10 cellular contexts compared by ENCODE assay signal in genomic region chr2:233387225-233387624, GRCh38. TPM values are rescaled to one million over a fixed set of nuclear protein-coding genes. Genes with fewer than 3 reads are reported as not detected.
DNase-seq lines count a peak whose midpoint lies in the region; ATAC-seq and TF ChIP-seq lines count a peak whose summit lies in the region.
"Had no signal": no experiment of that assay in that cellular context is flagged by ENCODE, and none has a peak within 500 bp of the region (broad histone marks: within the 10 kb centered on the region; RNA-seq: fewer than 3 reads in every experiment).

No MANE protein-coding gene starts in this region.

- H3K9me2 ChIP-seq in OCI-LY7 (ENCODE audit: insufficient read depth, low read length), result no peaks in the 10 kb centered on the region

- peak overlapping the region; percentile 19; the same call in 1 of the 2 replicates for H3K23ac ChIP-seq in IMR-90 (ENCODE audit: low read depth, low read length)

- CTCF ChIA-PET in IMR-90 (lab: Yijun Ruan, JAX), result no interaction called here
- CTCF ChIA-PET in OCI-LY7 (lab: Charles Lee; ENCODE audit: unreplicated experiment), result interaction anchor here (1.4 kb wide), 1 partner anchor 17 kb away, joined by 3 read pairs; no protein-coding TSS in a partner anchor

- ATAC-seq in IMR-90 (ENCODE audit: low read depth) (peak; percentile 6), body of pancreas (no peak), right lobe of liver (no peak), GM21786 (IDR thresholded peaks at IDR 0.05; ENCODE audit: unreplicated experiment) (no peak)

- H4K20me1 ChIP-seq in IMR-90 (ENCODE audit: insufficient read depth, low read length) (peaks cover 8% of the 10 kb centered on the region; the same call in 1 of the 2 replicates), OCI-LY7 (ENCODE audit: insufficient read depth, low read length) (no peaks in the 10 kb centered on the region; the same call in 1 of the 2 replicates)

- dilution Hi-C loops in IMR-90 (cut with HindIII; ENCODE audit: low sequenced_read_pairs, unreplicated experiment), result no loop called here

- H4K91ac ChIP-seq in IMR-90 (ENCODE audit: insufficient read depth, low read depth, low read length), result peak overlapping the region; percentile 45

- peak overlapping the region; percentile 35 for H2AK9ac ChIP-seq in IMR-90 (replicated peaks; ENCODE audit: low read depth, low read length, poor library complexity)

- in situ Hi-C loops in IMR-90 (cut with MboI; ENCODE audit: low sequenced_read_pairs), result no loop called here

- peak overlapping the region; percentile 2; the same call in 1 of the 2 replicates for H2BK20ac ChIP-seq in IMR-90 (ENCODE audit: low read depth, low read length)

- peaks cover 22 to 50% of the 10 kb centered on the region in 2 experiments for H3K79me1 ChIP-seq in IMR-90 (ENCODE audit: low read depth in 1 of 2, low read length in 2 of 2)

- H2BK15ac ChIP-seq in IMR-90 (ENCODE audit: low read depth, low read length), result peak overlapping the region; percentile 2; the same call in 1 of the 3 replicates

- peak overlapping the region; percentile 40 for H3K18ac ChIP-seq in IMR-90 (ENCODE audit: low read depth, low read length)

- peak overlapping the region; percentile 26 to 76; a peak in 3 of 4 replicates for H4K8ac ChIP-seq in IMR-90 (ENCODE audit: low read depth in 2 of 2, low read length in 2 of 2)

- DNase-seq in IMR-90 (no peak), body of pancreas (no peak), right lobe of liver (no peak), NCI-H510A treated with DMSO at 0.1 percent for 48 hours (lab: John Stamatoyannopoulos, UW) (no peak), OCI-LY7 (ENCODE audit: low spot score) (no peak), NCI-H2171 treated with DMSO at 0.1 percent for 48 hours (lab: John Stamatoyannopoulos, UW) (no peak)
- DNase-seq: activated CD4-positive, alpha-beta T cell treated with anti-CD3 and anti-CD28 coated beads for 1 hour; GDM1 had no signal

- BruUV-seq in IMR-90 (replicated peaks; lab: Mats Ljungman, UMichigan) (no TSS peak), OCI-LY7 (replicated peaks; lab: Mats Ljungman, UMichigan) (no TSS peak)

- peak overlapping the region; percentile 70 for H3K14ac ChIP-seq in IMR-90 (replicated peaks; ENCODE audit: low read depth, low read length)

- peak overlapping the region; percentile 38; the same call in 1 of the 2 replicates for H3K4ac ChIP-seq in IMR-90 (ENCODE audit: low read depth, low read length)

- H3K9me1 ChIP-seq in IMR-90 (ENCODE audit: insufficient read depth, low read length), result peaks cover 9% of the 10 kb centered on the region

- no peaks in the 10 kb centered on the region for H3K9me3 ChIP-seq in IMR-90 (ENCODE audit: control insufficient read depth, insufficient read depth, low read length)
- H3K9me3 ChIP-seq in body of pancreas, result no peaks in the 10 kb centered on the region
- no peaks in the 10 kb centered on the region for H3K9me3 ChIP-seq in right lobe of liver
- H3K9me3 ChIP-seq in subcutaneous abdominal adipose tissue (ENCODE audit: control insufficient read depth in 5 of 5, low read length in 5 of 5), result no peaks in the 10 kb centered on the region
- H3K9me3 ChIP-seq in OCI-LY7 (ENCODE audit: low read length), result no peaks in the 10 kb centered on the region

- peak overlapping the region; percentile 43 for H4K5ac ChIP-seq in IMR-90 (ENCODE audit: low read depth, low read length)

- 0 out of 2 replicates have a peak, but pooled peaks cover 2% of the 10 kb centered on the region for H3K36me3 ChIP-seq in IMR-90 (ENCODE audit: control insufficient read depth, insufficient read depth, low read length)
- H3K36me3 ChIP-seq in body of pancreas (replicated peaks in 1 of 2; ENCODE audit: insufficient read depth in 1 of 2, low read depth in 2 of 2), result no peaks in the 10 kb centered on the region
- H3K36me3 ChIP-seq in right lobe of liver, result no peaks in the 10 kb centered on the region
- H3K36me3 ChIP-seq in subcutaneous abdominal adipose tissue (ENCODE audit: control insufficient read depth in 5 of 5, insufficient read depth in 5 of 5, low read length in 5 of 5), result peaks cover 0 to 9% (median 6%) of the 10 kb centered on the region in 5 donors
- peaks cover 40% of the 10 kb centered on the region for H3K36me3 ChIP-seq in OCI-LY7 (ENCODE audit: insufficient read depth, low read length)

- no peak overlapping the region for H3K56ac ChIP-seq in IMR-90 (ENCODE audit: extremely low read depth, insufficient read depth, low read length)

- TF ChIP-seq CTCF in IMR-90 (conservative IDR thresholded peaks at IDR 0.05; ENCODE audit: low read depth, low read length), result no peak
- TF ChIP-seq CTCF in body of pancreas (IDR thresholded peaks at IDR 0.05), result no peak
- no peak for TF ChIP-seq CTCF in right lobe of liver (IDR thresholded peaks at IDR 0.05)
- TF ChIP-seq CTCF in OCI-LY7 (conservative IDR thresholded peaks at IDR 0.05; ENCODE audit: low read length), result no peak

- H3K27me3 ChIP-seq in IMR-90 (ENCODE audit: control insufficient read depth, insufficient read depth, low read length) (no peaks in the 10 kb centered on the region), body of pancreas (no peaks in the 10 kb centered on the region), right lobe of liver (no peaks in the 10 kb centered on the region), subcutaneous abdominal adipose tissue (ENCODE audit: control insufficient read depth in 5 of 5, insufficient read depth in 4 of 5, low read length in 5 of 5) (no peaks in the 10 kb centered on the region)

- H3K4me1 ChIP-seq in IMR-90 (ENCODE audit: control insufficient read depth, insufficient read depth, low read length) (peaks cover 24% of the 10 kb centered on the region), body of pancreas (peaks cover 13% of the 10 kb centered on the region), right lobe of liver (peaks cover 0 to 25% (median 12%) of the 10 kb centered on the region in 4 donors), subcutaneous abdominal adipose tissue (ENCODE audit: control insufficient read depth in 5 of 5, insufficient read depth in 5 of 5, low read length in 5 of 5) (peaks cover 18 to 41% (median 32%) of the 10 kb centered on the region in 5 donors), OCI-LY7 (ENCODE audit: insufficient read depth, low read length, poor library complexity, severe bottlenecking) (peaks cover 45% of the 10 kb centered on the region)

- peak overlapping the region; percentile 27 for H2BK5ac ChIP-seq in IMR-90 (ENCODE audit: low read depth, low read length, poor library complexity, severe bottlenecking)

- POLR2A ChIA-PET in IMR-90 (lab: Charles Lee; ENCODE audit: unreplicated experiment) (no interaction called here), OCI-LY7 (lab: Charles Lee) (interaction anchor here (0.5 to 0.9 kb wide), 4 partner anchors 8 to 1738 kb away, joined by 3 to 4 read pairs (median 3); no protein-coding TSS in a partner anchor)

- 52% methylated on average over 4 of the region's 13 CpGs; no CpG with 5 or more reads in 1 of the 2 experiments for WGBS in IMR-90 (ENCODE audit: extremely low coverage in 2 of 2, insufficient read length in 1 of 2), 2 experiments
- WGBS in body of pancreas, 2 donors, result 94% methylated on average over 13 of the region's 13 CpGs
- 76% methylated on average over 9 of the region's 13 CpGs for WGBS in right lobe of liver (ENCODE audit: insufficient coverage, low coverage, low lambda C conversion rate, missing lambda C conversion rate)

- intact Hi-C loops in IMR-90 (cut with micrococcal nuclease) (loop anchor here (2.0 kb wide), 1 partner anchor 32 kb away; the partner anchor contains the start of gene DGKD), body of pancreas (cut with DNase I) (no loop called here), right lobe of liver (cut with DNase I) (no loop called here), OCI-LY7 (cut with micrococcal nuclease; ENCODE audit: unreplicated experiment) (no loop called here)

- H3K27ac ChIP-seq in IMR-90 (ENCODE audit: insufficient read depth, low read length), result peak overlapping the region; percentile 47; the same call in 1 of the 2 replicates
- peak overlapping the region in 3 of 4 donors; percentile 31 to 59 (median 52) for H3K27ac ChIP-seq in body of pancreas
- H3K27ac ChIP-seq in right lobe of liver, result peak overlapping the region; percentile 67 to 87 (median 71)
- peak overlapping the region; percentile 72 for H3K27ac ChIP-seq in subcutaneous abdominal adipose tissue (ENCODE audit: low read depth, low read length)
- no peak overlapping the region for H3K27ac ChIP-seq in OCI-LY7 (ENCODE audit: low read depth, low read length, poor library complexity, severe bottlenecking)

- H3K4me2 ChIP-seq in IMR-90 (ENCODE audit: low read depth, low read length) (peak overlapping the region; percentile 67), OCI-LY7 (ENCODE audit: low read length) (no peak overlapping the region)

- no peak for TF ChIP-seq POLR2A in IMR-90 (IDR thresholded peaks at IDR 0.05; ENCODE audit: low read depth, low read length)
- TF ChIP-seq POLR2A in body of pancreas (IDR thresholded peaks at IDR 0.05), result no peak
- no peak for TF ChIP-seq POLR2A in right lobe of liver (IDR thresholded peaks at IDR 0.05)

- no peak for TF ChIP-seq RAD21 in IMR-90 (IDR thresholded peaks at IDR 0.05; ENCODE audit: low read length)

- H3K4me3 ChIP-seq in IMR-90 (ENCODE audit: insufficient read depth, low read depth, low read length) (no peak overlapping the region), body of pancreas (no peak overlapping the region), right lobe of liver (no peak overlapping the region), subcutaneous abdominal adipose tissue (ENCODE audit: low read depth in 1 of 5, low read length in 5 of 5) (peak overlapping the region in 3 of 5 donors; percentile 12 to 50 (median 23)), OCI-LY7 (ENCODE audit: low read depth, low read length, poor library complexity, severe bottlenecking) (no peak overlapping the region)

- H3K79me2 ChIP-seq in OCI-LY7 (ENCODE audit: insufficient read depth, low read depth, low read length), result peaks cover 48% of the 10 kb centered on the region

- H2AFZ ChIP-seq in IMR-90 (replicated peaks; ENCODE audit: low read length, poor library complexity), result peak overlapping the region; percentile 87
- no peak overlapping the region for H2AFZ ChIP-seq in OCI-LY7 (ENCODE audit: low read length)

- H3K9ac ChIP-seq in IMR-90 (ENCODE audit: low read depth, low read length) (peak overlapping the region; percentile 3; the same call in 1 of the 2 replicates), subcutaneous abdominal adipose tissue (ENCODE audit: low read length in 5 of 5) (peak overlapping the region in 3 of 5 donors; percentile 30 to 54 (median 48))

- H2AK5ac ChIP-seq in IMR-90 (ENCODE audit: low read depth, low read length), result peak overlapping the region; percentile 39; the same call in 1 of the 2 replicates

- H2BK120ac ChIP-seq in IMR-90 (ENCODE audit: low read depth, low read length), result peak overlapping the region; percentile 35

RNA-seq across cellular contexts. Expression of gene DGKD, which starts 32.9 kb away (rescaled TPM):
- 5.8 and 6.5 TPM in 2 replicates for total RNA-seq in IMR-90 (2012; rRNA removed)
- 8.5 and 10.1 TPM in 2 replicates for polyA plus RNA-seq in IMR-90 (2012; rRNA removed)
- 7.0 and 7.4 TPM in 2 replicates for polyA plus RNA-seq in IMR-90 (2012; cell fraction: cytosol; rRNA removed)
- 41.1 and 42.5 TPM in 2 replicates for polyA plus RNA-seq in IMR-90 (2012; cell fraction: nucleus; rRNA removed; ENCODE audit: low replicate concordance)
- total RNA-seq in body of pancreas, result 10 to 100 TPM in 1 of 2 donors, 1 to 10 TPM in 1; 9.1 to 30.3 TPM
- total RNA-seq in right lobe of liver, result 10 to 100 TPM in 4 of 6 experiments, 1 to 10 TPM in 2; 6.5 to 16.6 (median 14.2) TPM
- total RNA-seq in OCI-LY7 (2014; rRNA removed; shearing (Covaris generic)), result 51.3 and 62.9 TPM in 2 replicates
- 271 and 305 TPM in 2 replicates for total RNA-seq in OCI-LY7 (2022)

Comparison
In these comparisons a context has a peak if more than half of its experiments do, and no peak if none do; other contexts are left out.
1. H3K4me3 ChIP-seq: peak in subcutaneous abdominal adipose tissue (3 of 5); none in IMR-90 (single experiment), body of pancreas (0 of 2), right lobe of liver (0 of 3) and OCI-LY7 (single experiment).